8 cellular contexts compared by ENCODE assay signal in genomic region chr16:47037746-47038458, GRCh38.
DNase-seq lines count a peak whose midpoint lies in the region; ATAC-seq and TF ChIP-seq lines count a peak whose summit lies in the region.

No MANE protein-coding gene starts in this region.

- H3K4me1 ChIP-seq in HUES48 (ENCODE audit: control insufficient read depth, insufficient read depth, low read length) (no peaks in the 10 kb centered on the region), gastroesophageal sphincter (peaks cover 0 to 15% (median 0%) of the 10 kb centered on the region in 3 donors)

- TF ChIP-seq CTCF in RWPE1 (conservative IDR thresholded peaks at IDR 0.05; ENCODE audit: low read depth) (peak; percentile 90), gastroesophageal sphincter (IDR thresholded peaks at IDR 0.05) (peak; percentile 89 to 98 (median 90))

- no peak for TF ChIP-seq EP300 in gastroesophageal sphincter (IDR thresholded peaks at IDR 0.05)

- H3K4me3 ChIP-seq in HUES48 (ENCODE audit: low read depth, low read length) (peak overlapping the region; percentile 66), gastroesophageal sphincter (peak overlapping the region; percentile 53 to 71)

- H3K36me3 ChIP-seq in HUES48 (ENCODE audit: control insufficient read depth, insufficient read depth, low read length) = no peaks in the 10 kb centered on the region
- no peaks in the 10 kb centered on the region for H3K36me3 ChIP-seq in gastroesophageal sphincter

- no peak overlapping the region for H3K27ac ChIP-seq in HUES48 (ENCODE audit: low read depth, low read length)
- peak overlapping the region; percentile 33; the same call in 1 of the 2 replicates for H3K27ac ChIP-seq in RWPE1
- peak overlapping the region in 3 of 4 donors; percentile 50 to 78 (median 59) for H3K27ac ChIP-seq in gastroesophageal sphincter

- POLR2A ChIA-PET in RWPE1 (lab: Yijun Ruan, JAX; ENCODE audit: low non-redundant PET) = interaction anchor here (0.7 kb wide), 1 partner anchor 65 kb away, joined by 3 read pairs; no protein-coding TSS in a partner anchor

- peak overlapping the region; percentile 48; the same call in 1 of the 2 replicates for H3K9ac ChIP-seq in HUES48 (ENCODE audit: low read depth, low read length)

- no peak for TF ChIP-seq POLR2A in gastroesophageal sphincter (IDR thresholded peaks at IDR 0.05)

- H3K27me3 ChIP-seq in HUES48 (ENCODE audit: control insufficient read depth, insufficient read depth, low read length) (peaks cover 17% of the 10 kb centered on the region), gastroesophageal sphincter (no peaks in the 10 kb centered on the region)

- H3K9me3 ChIP-seq in HUES48 (ENCODE audit: control insufficient read depth, insufficient read depth, low read length) (no peaks in the 10 kb centered on the region), gastroesophageal sphincter (no peaks in the 10 kb centered on the region)

- 0 to 10% methylated on average over 2 to 27 of the region's 67 CpGs for WGBS in gastroesophageal sphincter (ENCODE audit: low coverage in 1 of 2), 2 donors

- ATAC-seq in GM21515 (IDR thresholded peaks at IDR 0.05; ENCODE audit: unreplicated experiment) (peak; percentile 88), gastroesophageal sphincter (peak; percentile 95)

- DNase-seq in Daoy (ENCODE audit: low read depth) = peak; percentile 82
- DNase-seq in RWPE1 (ENCODE audit: low spot score) = peak; percentile 90
- peak; percentile 71 for DNase-seq in activated gamma-delta T cell (lab: John Stamatoyannopoulos, UW)
- DNase-seq in occipital lobe (lab: John Stamatoyannopoulos, UW) = peak; percentile 74
- peak; percentile 85 for DNase-seq in superior temporal gyrus (ENCODE audit: extremely low spot score)

- CTCF ChIA-PET in RWPE1 (lab: Yijun Ruan, JAX) = interaction anchor here (0.5 to 1.9 kb wide), 25 partner anchors 9 to 1936 kb away, joined by 3 to 11 read pairs (median 3); partner anchors contain the start of genes DNAJA2 and NETO2
